Comparison of ENCODE assay signal across 1 cellular context in genomic region chr6:53199156-53199555, GRCh38.
TF ChIP-seq lines count a peak whose summit lies in the region.

No MANE protein-coding gene starts in this region.

TF ChIP-seq in SK-N-SH treated with all-trans-retinoic acid at 6 μM for 48 hours, 23 proteins besides CTCF, POLR2A, EP300 and RAD21 (continued from another document):
- TF ChIP-seq TSHZ2 (CRISPR knock-in tag; IDR thresholded peaks at IDR 0.05) (no peak), CSRNP3 (CRISPR knock-in tag; IDR thresholded peaks at IDR 0.05) (no peak), ZNF565 (CRISPR knock-in tag; conservative IDR thresholded peaks at IDR 0.05; ENCODE audit: low read depth) (no peak), RARB (CRISPR knock-in tag; IDR thresholded peaks at IDR 0.05) (no peak), CSDC2 (CRISPR knock-in tag; IDR thresholded peaks at IDR 0.05) (no peak), PPARA (CRISPR knock-in tag; IDR thresholded peaks at IDR 0.05; ENCODE audit: borderline replicate concordance) (no peak), ZC3H10 (CRISPR knock-in tag; IDR thresholded peaks at IDR 0.05) (no peak), ISL1 (CRISPR knock-in tag; IDR thresholded peaks at IDR 0.05) (no peak)
